9 cellular contexts compared by ENCODE assay signal in the genomic region with DNA sequence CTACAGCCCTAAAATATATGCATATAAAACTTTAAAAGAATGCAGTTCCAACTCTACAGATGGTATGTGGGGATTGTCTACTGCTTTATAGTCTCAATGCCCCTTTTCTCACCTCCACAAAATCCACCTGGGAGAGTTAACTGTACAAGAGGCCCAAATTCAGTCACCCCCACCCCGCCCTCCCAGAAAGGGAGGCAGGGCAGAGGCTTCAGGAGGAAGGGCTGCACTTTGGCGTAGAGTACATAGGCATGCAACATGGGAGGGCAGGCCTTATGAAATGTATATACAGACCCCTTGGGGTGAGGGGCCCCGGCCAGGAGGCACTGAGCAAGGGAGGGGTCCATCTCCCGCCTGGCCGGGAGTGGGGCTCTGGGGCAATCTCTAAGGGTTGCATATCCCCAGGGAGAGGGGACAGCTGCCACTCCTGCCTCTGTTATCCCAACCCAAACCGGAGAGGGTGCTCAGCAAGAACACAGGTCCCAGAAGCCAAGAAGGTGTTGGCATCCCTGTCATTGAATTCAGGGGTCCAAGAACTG. TPM values are rescaled to one million over a fixed set of nuclear protein-coding genes. Genes with fewer than 3 reads are reported as not detected.
DNase-seq lines count a peak whose midpoint lies in the region; ATAC-seq and TF ChIP-seq lines count a peak whose summit lies in the region.
"Had no signal": no experiment of that assay in that cellular context is flagged by ENCODE, and none has a peak within 500 bp of the region (broad histone marks: within the 10 kb centered on the region; RNA-seq: fewer than 3 reads in every experiment).

No MANE protein-coding gene starts in this region.

- TF ChIP-seq CTCF in left lung (IDR thresholded peaks at IDR 0.05) (no peak), thoracic aorta (IDR thresholded peaks at IDR 0.05) (no peak)

- H3K9me3 Mint-ChIP-seq in activated T-cell treated with anti-CD3 and anti-CD28 coated beads, Interleukin-2, amount 50 U/mL, for 4 hours = no peaks in the 10 kb centered on the region
- H3K9me3 Mint-ChIP-seq in activated naive CD8-positive, alpha-beta T cell (ENCODE audit: low read depth) = no peaks in the 10 kb centered on the region

- no peak for ATAC-seq in activated T-cell treated with anti-CD3 and anti-CD28 coated beads, Interleukin-2, amount 50 U/mL, for 4 hours
- no peak for ATAC-seq in left lung
- ATAC-seq in thoracic aorta (ENCODE audit: insufficient number of reproducible peaks, low FRiP score, low read depth) = no peak
- no peak for ATAC-seq in HG02623 (IDR thresholded peaks at IDR 0.05; ENCODE audit: unreplicated experiment)
- ATAC-seq in GM19324 (IDR thresholded peaks at IDR 0.05; ENCODE audit: low FRiP score, unreplicated experiment) = no peak

- H3K27ac Mint-ChIP-seq in activated naive CD8-positive, alpha-beta T cell = peak overlapping the region; percentile 92

- H3K4me1 Mint-ChIP-seq in activated T-cell treated with anti-CD3 and anti-CD28 coated beads, Interleukin-2, amount 50 U/mL, for 4 hours (ENCODE audit: low read depth) = peaks cover 23% of the 10 kb centered on the region
- peaks cover 27% of the 10 kb centered on the region for H3K4me1 Mint-ChIP-seq in activated naive CD8-positive, alpha-beta T cell (ENCODE audit: low read depth)

- H3K36me3 ChIP-seq in left lung = peaks cover 0 to 71% of the 10 kb centered on the region in 2 donors
- peaks cover 44% of the 10 kb centered on the region for H3K36me3 ChIP-seq in thoracic aorta

- peak overlapping the region; percentile 79 to 90 for H3K4me3 ChIP-seq in left lung
- H3K4me3 ChIP-seq in thoracic aorta = peak overlapping the region; percentile 91

- H3K27me3 Mint-ChIP-seq in activated T-cell treated with anti-CD3 and anti-CD28 coated beads, Interleukin-2, amount 50 U/mL, for 4 hours (ENCODE audit: low read depth) = no peaks in the 10 kb centered on the region
- H3K27me3 Mint-ChIP-seq in activated naive CD8-positive, alpha-beta T cell = no peaks in the 10 kb centered on the region

- peaks cover 15% of the 10 kb centered on the region for H3K36me3 Mint-ChIP-seq in activated T-cell treated with anti-CD3 and anti-CD28 coated beads, Interleukin-2, amount 50 U/mL, for 4 hours (ENCODE audit: insufficient read depth)
- H3K36me3 Mint-ChIP-seq in activated naive CD8-positive, alpha-beta T cell = no peaks in the 10 kb centered on the region

- H3K27me3 ChIP-seq in left lung (no peaks in the 10 kb centered on the region), thoracic aorta (replicated peaks; ENCODE audit: insufficient read depth) (no peaks in the 10 kb centered on the region)

- H3K9me3 ChIP-seq in left lung (no peaks in the 10 kb centered on the region), thoracic aorta (no peaks in the 10 kb centered on the region)

- peak overlapping the region; percentile 87 for H3K4me3 Mint-ChIP-seq in activated T-cell treated with anti-CD3 and anti-CD28 coated beads, Interleukin-2, amount 50 U/mL, for 4 hours
- peak overlapping the region; percentile 91 for H3K4me3 Mint-ChIP-seq in activated naive CD8-positive, alpha-beta T cell

- H3K27ac ChIP-seq in left lung = peak overlapping the region; percentile 97 to 98
- peak overlapping the region in 1 of 2 donors; percentile 97 for H3K27ac ChIP-seq in thoracic aorta

- H3K4me1 ChIP-seq in left lung (peaks cover 14 to 59% of the 10 kb centered on the region in 2 donors), thoracic aorta (ENCODE audit: control insufficient read depth in 1 of 2, low read depth in 2 of 2) (peaks cover 12 to 21% of the 10 kb centered on the region in 2 donors)

- no peak for DNase-seq in activated T-cell treated with anti-CD3 and anti-CD28 coated beads, Interleukin-2, amount 50 U/mL, for 4 hours
- no peak for DNase-seq in activated T-cell treated with anti-CD3 and anti-CD28 coated beads for 4 hours
- DNase-seq in left lung = no peak
- DNase-seq in thoracic aorta (ENCODE audit: low spot score) = no peak
- DNase-seq in activated effector memory CD4-positive, alpha-beta T cell treated with anti-CD3 and anti-CD28 coated beads, Interleukin-2, amount 50 U/mL, for 16 hours = no peak
- DNase-seq: NCI-H187 had no signal

- intact Hi-C loops in left lung (cut with DNase I) = no loop called here

RNA-seq across cellular contexts. Expression of a gene that starts 1.3 kb away (rescaled TPM):
- total RNA-seq in activated T-cell treated with anti-CD3 and anti-CD28 coated beads, Interleukin-2, amount 50 U/mL, for 4 hours = 10 to 100 TPM; 27.6 to 28.3 (median 28.1) TPM
- total RNA-seq in left lung (10 to 100 TPM; 26.6 to 30.9 TPM), thoracic aorta (10 to 100 TPM; 17.8 to 21.4 TPM)

RNA-seq across cellular contexts. Expression of a gene that starts 7.0 kb away (rescaled TPM):
- total RNA-seq in activated T-cell treated with anti-CD3 and anti-CD28 coated beads, Interleukin-2, amount 50 U/mL, for 4 hours = 10 to 100 TPM in 1 of 3 donors, 1 to 10 TPM in 2; 7.7 to 12.7 (median 9.5) TPM
- total RNA-seq in left lung (10 to 100 TPM; 32.6 to 83.5 TPM), thoracic aorta (100 to 1,000 TPM; 185 to 227 TPM)

RNA-seq across cellular contexts. Expression of a gene that starts 7.7 kb away (rescaled TPM):
- total RNA-seq in activated T-cell treated with anti-CD3 and anti-CD28 coated beads, Interleukin-2, amount 50 U/mL, for 4 hours = 10 to 100 TPM; 38.7 to 43.7 (median 39.2) TPM
- total RNA-seq in left lung = 100 to 1,000 TPM; 134 to 144 TPM
- total RNA-seq in thoracic aorta = 100 to 1,000 TPM; 129 to 174 TPM

RNA-seq across cellular contexts. Expression of a gene that starts 11.6 kb away (rescaled TPM):
- 10 to 100 TPM; 61.5 to 78.5 (median 76.7) TPM for total RNA-seq in activated T-cell treated with anti-CD3 and anti-CD28 coated beads, Interleukin-2, amount 50 U/mL, for 4 hours
- 10 to 100 TPM; 29.7 to 40.8 TPM for total RNA-seq in left lung
- total RNA-seq in thoracic aorta = 10 to 100 TPM; 13.5 to 23.7 TPM

RNA-seq across cellular contexts. Expression of a gene that starts 20.3 kb away (rescaled TPM):
- 100 to 1,000 TPM; 108 to 109 (median 108) TPM for total RNA-seq in activated T-cell treated with anti-CD3 and anti-CD28 coated beads, Interleukin-2, amount 50 U/mL, for 4 hours
- total RNA-seq in left lung = 10 to 100 TPM; 26.4 to 39.9 TPM
- total RNA-seq in thoracic aorta = 10 to 100 TPM; 23.8 to 27.2 TPM
